In the genomic region with DNA sequence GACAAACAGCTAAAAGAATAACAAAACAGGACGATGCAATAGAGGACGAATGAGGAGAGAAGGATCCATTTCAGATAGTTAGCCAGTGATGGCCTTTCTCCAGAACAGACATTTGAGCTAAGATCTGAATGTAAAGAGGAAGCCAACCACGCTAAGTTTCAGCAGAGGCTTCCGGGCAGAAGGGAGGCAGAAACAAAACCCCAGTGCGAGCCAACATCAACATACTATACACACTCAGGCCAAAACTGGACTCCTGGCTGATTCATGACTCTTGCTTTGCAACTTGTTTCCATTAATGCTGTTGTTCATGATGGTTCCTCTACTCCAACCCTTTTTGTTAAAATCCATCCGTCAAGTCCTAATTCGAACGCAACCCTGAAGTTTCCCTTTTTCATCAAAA, we compare ENCODE assay signal across 22 cellular contexts.
A peak's percentile ranks its signal among the peaks of the same experiment; 100 is the strongest.
DNase-seq lines count a peak whose midpoint lies in the region; ATAC-seq and TF ChIP-seq lines count a peak whose summit lies in the region.
"Had no signal": no experiment of that assay in that cellular context is flagged by ENCODE, and none has a peak within 500 bp of the region (broad histone marks: within the 10 kb centered on the region; RNA-seq: fewer than 3 reads in every experiment).

No MANE protein-coding gene starts in this region.

- CTCF ChIA-PET in WTC11 (lab: Charles Lee): no interaction called here

- no peaks in the 10 kb centered on the region for H3K4me1 Mint-ChIP-seq in WTC11
- H3K4me1 Mint-ChIP-seq: GM23338, IgD-negative memory B cell had no signal

- no peak for ATAC-seq in WTC11
- ATAC-seq: A549, GM12878, GM23338, Panc1 had no signal

- DNase-seq in adipocyte (ENCODE audit: low read depth): peak; percentile 39
- DNase-seq in dermis blood vessel endothelial cell: peak; percentile 55
- peak; percentile 37 for DNase-seq in iris pigment epithelial cell (ENCODE audit: low read depth)
- peak; percentile 31 for DNase-seq in smooth muscle cell of the brain vasculature (ENCODE audit: low read depth, low spot score)
- DNase-seq in testis: no peak
- no peak for DNase-seq in WTC11 (ENCODE audit: low spot score)
- DNase-seq in NCI-H345 treated with DMSO at 0.1 percent for 48 hours (lab: John Stamatoyannopoulos, UW; ENCODE audit: unreplicated experiment): no peak
- DNase-seq: CD4-positive, alpha-beta T cell; DMS153; GF-D8; HCEC 1CT; Karpas-422; MM.1S; NCI-H1092; NCI-H1436 treated with DMSO at 0.1 percent for 48 hours; NCI-H2081; NCI-H2171 treated with DMSO at 0.1 percent for 48 hours had no signal

- H3K4me3 Mint-ChIP-seq in WTC11: no peak overlapping the region
- H3K4me3 Mint-ChIP-seq: CD4-positive, alpha-beta T cell; GM23338; IgD-negative memory B cell had no signal

- intact Hi-C loops in testis (cut with DNase I; ENCODE audit: low total_unique reads): no loop called here

- no peak overlapping the region for H3K27ac ChIP-seq in testis
- H3K27ac ChIP-seq: A549 had no signal

- no peaks in the 10 kb centered on the region for H3K4me1 ChIP-seq in adipocyte (ENCODE audit: control insufficient read depth, insufficient read depth, low read length)
- H3K4me1 ChIP-seq in testis: no peaks in the 10 kb centered on the region
- H3K4me1 ChIP-seq: A549 had no signal

- WGBS in testis, 2 donors: 71 to 85% methylated on average over 8 of the region's 8 CpGs

- H3K9me3 ChIP-seq in adipocyte (ENCODE audit: control insufficient read depth, low read length) (no peaks in the 10 kb centered on the region), testis (no peaks in the 10 kb centered on the region)
- H3K9me3 ChIP-seq: A549 had no signal

- no peaks in the 10 kb centered on the region for H3K27me3 ChIP-seq in adipocyte (replicated peaks; ENCODE audit: control insufficient read depth, insufficient read depth, low read length)
- no peaks in the 10 kb centered on the region for H3K27me3 ChIP-seq in testis

- TF ChIP-seq CTCF in testis (IDR thresholded peaks at IDR 0.05) (no peak), WTC11 (IDR thresholded peaks at IDR 0.05) (no peak)

- H3K36me3 ChIP-seq in adipocyte (ENCODE audit: control insufficient read depth, insufficient read depth, low read length, severe bottlenecking) (no peaks in the 10 kb centered on the region), testis (ENCODE audit: low read depth, missing control alignments) (no peaks in the 10 kb centered on the region)

- H3K9me3 Mint-ChIP-seq in WTC11: peaks cover 3% of the 10 kb centered on the region; the same call in 1 of the 2 replicates
- H3K9me3 Mint-ChIP-seq: GM23338 had no signal

- no peaks in the 10 kb centered on the region for H3K36me3 Mint-ChIP-seq in WTC11
- H3K36me3 Mint-ChIP-seq: IgD-negative memory B cell had no signal

- no peak overlapping the region for H3K27ac Mint-ChIP-seq in WTC11
- H3K27ac Mint-ChIP-seq: CD4-positive, alpha-beta T cell; GM23338; IgD-negative memory B cell had no signal

- POLR2A ChIA-PET in WTC11 (lab: Charles Lee): no interaction called here

- H3K9ac ChIP-seq in adipocyte (ENCODE audit: low read length): no peak overlapping the region

- H3K4me3 ChIP-seq in adipocyte (ENCODE audit: low read length) (no peak overlapping the region), testis (no peak overlapping the region)
- H3K4me3 ChIP-seq: A549, GM12878, GM23338 had no signal

- no peaks in the 10 kb centered on the region for H3K27me3 Mint-ChIP-seq in WTC11 (ENCODE audit: low read depth)
- H3K27me3 Mint-ChIP-seq: CD4-positive, alpha-beta T cell; IgD-negative memory B cell had no signal

- no peak for TF ChIP-seq POLR2A in testis (IDR thresholded peaks at IDR 0.05)

TF ChIP-seq in WTC11, 78 proteins besides CTCF, POLR2A, EP300 and RAD21:
- TF ChIP-seq ZBTB43 (CRISPR knock-in tag; IDR thresholded peaks at IDR 0.05): no peak
- no peak for TF ChIP-seq ZNF138 (CRISPR knock-in tag; conservative IDR thresholded peaks at IDR 0.05)
- TF ChIP-seq ZNF416 (CRISPR knock-in tag; IDR thresholded peaks at IDR 0.05): no peak
- TF ChIP-seq, protein P1, sequence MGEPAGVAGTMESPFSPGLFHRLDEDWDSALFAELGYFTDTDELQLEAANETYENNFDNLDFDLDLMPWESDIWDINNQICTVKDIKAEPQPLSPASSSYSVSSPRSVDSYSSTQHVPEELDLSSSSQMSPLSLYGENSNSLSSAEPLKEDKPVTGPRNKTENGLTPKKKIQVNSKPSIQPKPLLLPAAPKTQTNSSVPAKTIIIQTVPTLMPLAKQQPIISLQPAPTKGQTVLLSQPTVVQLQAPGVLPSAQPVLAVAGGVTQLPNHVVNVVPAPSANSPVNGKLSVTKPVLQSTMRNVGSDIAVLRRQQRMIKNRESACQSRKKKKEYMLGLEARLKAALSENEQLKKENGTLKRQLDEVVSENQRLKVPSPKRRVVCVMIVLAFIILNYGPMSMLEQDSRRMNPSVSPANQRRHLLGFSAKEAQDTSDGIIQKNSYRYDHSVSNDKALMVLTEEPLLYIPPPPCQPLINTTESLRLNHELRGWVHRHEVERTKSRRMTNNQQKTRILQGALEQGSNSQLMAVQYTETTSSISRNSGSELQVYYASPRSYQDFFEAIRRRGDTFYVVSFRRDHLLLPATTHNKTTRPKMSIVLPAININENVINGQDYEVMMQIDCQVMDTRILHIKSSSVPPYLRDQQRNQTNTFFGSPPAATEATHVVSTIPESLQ (CRISPR knock-in tag; IDR thresholded peaks at IDR 0.05): no peak
- no peak for TF ChIP-seq NFE2L1 (CRISPR knock-in tag; IDR thresholded peaks at IDR 0.05)
- TF ChIP-seq ZNF263 (CRISPR knock-in tag; IDR thresholded peaks at IDR 0.05; ENCODE audit: low read depth): no peak
- TF ChIP-seq, protein P2, sequence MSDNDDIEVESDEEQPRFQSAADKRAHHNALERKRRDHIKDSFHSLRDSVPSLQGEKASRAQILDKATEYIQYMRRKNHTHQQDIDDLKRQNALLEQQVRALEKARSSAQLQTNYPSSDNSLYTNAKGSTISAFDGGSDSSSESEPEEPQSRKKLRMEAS (CRISPR knock-in tag; IDR thresholded peaks at IDR 0.05): no peak

Comparison
In these comparisons a context has a peak if more than half of its experiments do, and no peak if none do; other contexts are left out.
1. DNase-seq: peak in adipocyte (single experiment), dermis blood vessel endothelial cell (single experiment), iris pigment epithelial cell (single experiment) and smooth muscle cell of the brain vasculature (single experiment); none in testis (single experiment), WTC11 (single experiment) and NCI-H345 treated with DMSO at 0.1 percent for 48 hours (single experiment).